1 cellular context compared by ENCODE assay signal in genomic region chr7:1022801-1023465, GRCh38.
TF ChIP-seq lines count a peak whose summit lies in the region.

No MANE protein-coding gene starts in this region.

TF ChIP-seq in GM12878, 131 proteins besides CTCF, POLR2A, EP300 and RAD21:
- TF ChIP-seq POU2F2 (IDR thresholded peaks at IDR 0.05; ENCODE audit: borderline replicate concordance, low read depth, low read length): 0 out of 3 replicates have a peak, but pooled peaks have one; percentile 40
- TF ChIP-seq IKZF2 (IDR thresholded peaks at IDR 0.05): 0 out of 4 replicates have a peak, but pooled peaks of 1 of the 2 experiments have one; percentile 16
- TF ChIP-seq IKZF1 (conservative IDR thresholded peaks at IDR 0.05): peak; percentile 56; the same call in 1 of the 2 replicates
- 0 out of 2 replicates have a peak, but pooled peaks have one; percentile 46 for TF ChIP-seq LARP7 (IDR thresholded peaks at IDR 0.05)
- TF ChIP-seq BHLHE40 (IDR thresholded peaks at IDR 0.05; ENCODE audit: borderline replicate concordance in 1 of 2, low read depth in 2 of 2, low read length in 1 of 2): peak; percentile 87 to 94
- no peak for TF ChIP-seq MTA2 (IDR thresholded peaks at IDR 0.05; ENCODE audit: low read depth)
- 0 out of 2 replicates have a peak, but pooled peaks have one; percentile 23 for TF ChIP-seq PAX5 (IDR thresholded peaks at IDR 0.05; ENCODE audit: borderline replicate concordance, low read depth, low read length)
- TF ChIP-seq, protein P1, sequence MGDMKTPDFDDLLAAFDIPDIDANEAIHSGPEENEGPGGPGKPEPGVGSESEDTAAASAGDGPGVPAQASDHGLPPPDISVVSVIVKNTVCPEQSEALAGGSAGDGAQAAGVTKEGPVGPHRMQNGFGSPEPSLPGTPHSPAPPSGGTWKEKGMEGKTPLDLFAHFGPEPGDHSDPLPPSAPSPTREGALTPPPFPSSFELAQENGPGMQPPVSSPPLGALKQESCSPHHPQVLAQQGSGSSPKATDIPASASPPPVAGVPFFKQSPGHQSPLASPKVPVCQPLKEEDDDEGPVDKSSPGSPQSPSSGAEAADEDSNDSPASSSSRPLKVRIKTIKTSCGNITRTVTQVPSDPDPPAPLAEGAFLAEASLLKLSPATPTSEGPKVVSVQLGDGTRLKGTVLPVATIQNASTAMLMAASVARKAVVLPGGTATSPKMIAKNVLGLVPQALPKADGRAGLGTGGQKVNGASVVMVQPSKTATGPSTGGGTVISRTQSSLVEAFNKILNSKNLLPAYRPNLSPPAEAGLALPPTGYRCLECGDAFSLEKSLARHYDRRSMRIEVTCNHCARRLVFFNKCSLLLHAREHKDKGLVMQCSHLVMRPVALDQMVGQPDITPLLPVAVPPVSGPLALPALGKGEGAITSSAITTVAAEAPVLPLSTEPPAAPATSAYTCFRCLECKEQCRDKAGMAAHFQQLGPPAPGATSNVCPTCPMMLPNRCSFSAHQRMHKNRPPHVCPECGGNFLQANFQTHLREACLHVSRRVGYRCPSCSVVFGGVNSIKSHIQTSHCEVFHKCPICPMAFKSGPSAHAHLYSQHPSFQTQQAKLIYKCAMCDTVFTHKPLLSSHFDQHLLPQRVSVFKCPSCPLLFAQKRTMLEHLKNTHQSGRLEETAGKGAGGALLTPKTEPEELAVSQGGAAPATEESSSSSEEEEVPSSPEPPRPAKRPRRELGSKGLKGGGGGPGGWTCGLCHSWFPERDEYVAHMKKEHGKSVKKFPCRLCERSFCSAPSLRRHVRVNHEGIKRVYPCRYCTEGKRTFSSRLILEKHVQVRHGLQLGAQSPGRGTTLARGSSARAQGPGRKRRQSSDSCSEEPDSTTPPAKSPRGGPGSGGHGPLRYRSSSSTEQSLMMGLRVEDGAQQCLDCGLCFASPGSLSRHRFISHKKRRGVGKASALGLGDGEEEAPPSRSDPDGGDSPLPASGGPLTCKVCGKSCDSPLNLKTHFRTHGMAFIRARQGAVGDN (IDR thresholded peaks at IDR 0.05): peak; percentile 73
- peak; percentile 73; the same call in 1 of the 2 replicates for TF ChIP-seq TCF12 (IDR thresholded peaks at IDR 0.05; ENCODE audit: low read depth, low read length)
- no peak for TF ChIP-seq TAF1 (IDR thresholded peaks at IDR 0.05; ENCODE audit: borderline replicate concordance, low read depth, low read length)
- 0 out of 2 replicates have a peak, but pooled peaks have one; percentile 1 for TF ChIP-seq SPI1 (IDR thresholded peaks at IDR 0.05; ENCODE audit: borderline replicate concordance, insufficient read depth, low read depth, low read length)
- no peak for TF ChIP-seq BCLAF1 (IDR thresholded peaks at IDR 0.05)
- 0 out of 2 replicates have a peak, but pooled peaks have one; percentile 25 for TF ChIP-seq EED (IDR thresholded peaks at IDR 0.05; ENCODE audit: low read depth)
- TF ChIP-seq, protein P2, sequence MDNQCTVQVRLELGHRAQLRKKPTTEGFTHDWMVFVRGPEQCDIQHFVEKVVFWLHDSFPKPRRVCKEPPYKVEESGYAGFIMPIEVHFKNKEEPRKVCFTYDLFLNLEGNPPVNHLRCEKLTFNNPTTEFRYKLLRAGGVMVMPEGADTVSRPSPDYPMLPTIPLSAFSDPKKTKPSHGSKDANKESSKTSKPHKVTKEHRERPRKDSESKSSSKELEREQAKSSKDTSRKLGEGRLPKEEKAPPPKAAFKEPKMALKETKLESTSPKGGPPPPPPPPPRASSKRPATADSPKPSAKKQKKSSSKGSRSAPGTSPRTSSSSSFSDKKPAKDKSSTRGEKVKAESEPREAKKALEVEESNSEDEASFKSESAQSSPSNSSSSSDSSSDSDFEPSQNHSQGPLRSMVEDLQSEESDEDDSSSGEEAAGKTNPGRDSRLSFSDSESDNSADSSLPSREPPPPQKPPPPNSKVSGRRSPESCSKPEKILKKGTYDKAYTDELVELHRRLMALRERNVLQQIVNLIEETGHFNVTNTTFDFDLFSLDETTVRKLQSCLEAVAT (IDR thresholded peaks at IDR 0.05): peak; percentile 12; the same call in 1 of the 2 replicates
- peak; percentile 26; the same call in 1 of the 2 replicates for TF ChIP-seq RUNX3 (IDR thresholded peaks at IDR 0.05; ENCODE audit: low read length)
- peak; percentile 12; the same call in 1 of the 2 replicates for TF ChIP-seq DPF2 (IDR thresholded peaks at IDR 0.05)
- peak; percentile 71 for TF ChIP-seq TCF3 (IDR thresholded peaks at IDR 0.05; ENCODE audit: borderline replicate concordance, insufficient read depth, low read depth, low read length)
- TF ChIP-seq YBX1 (IDR thresholded peaks at IDR 0.05): no peak
- peak; percentile 47; the same call in 1 of the 2 replicates for TF ChIP-seq GATAD2B (conservative IDR thresholded peaks at IDR 0.05; ENCODE audit: low read depth)
